22 cellular contexts compared by ENCODE assay signal in the genomic region with DNA sequence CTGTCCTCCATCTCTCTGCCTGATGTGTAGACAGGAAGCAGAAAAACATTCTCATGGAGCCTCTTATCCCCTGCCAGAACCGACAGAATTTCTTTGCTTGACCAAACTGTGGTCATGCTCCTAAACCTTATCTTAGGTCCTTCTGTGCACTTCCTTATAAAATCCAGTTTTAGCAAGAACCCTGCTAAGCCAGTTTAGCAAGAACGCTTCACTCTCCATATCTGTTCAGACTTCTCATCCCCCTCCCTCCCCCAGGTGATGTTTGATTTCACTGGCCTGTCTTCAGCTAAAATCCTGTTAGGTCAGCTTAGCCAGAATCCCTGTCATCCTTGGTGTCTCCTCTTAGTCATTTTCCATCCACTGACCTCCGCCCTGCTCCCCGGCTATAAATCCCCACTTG.
DNase-seq lines count a peak whose midpoint lies in the region; ATAC-seq, FAIRE-seq and TF ChIP-seq lines count a peak whose summit lies in the region.
"Had no signal": no experiment of that assay in that cellular context is flagged by ENCODE, and none has a peak within 500 bp of the region (broad histone marks: within the 10 kb centered on the region; RNA-seq: fewer than 3 reads in every experiment).

No MANE protein-coding gene starts in this region.

- no peak for TF ChIP-seq POLR2A in GM12891 (IDR thresholded peaks at IDR 0.05; ENCODE audit: low read depth, low read length)

- POLR2A ChIA-PET in Caco-2 (lab: Charles Lee), result no interaction called here

- no peaks in the 10 kb centered on the region for H3K9me3 ChIP-seq in Caco-2
- H3K9me3 ChIP-seq in pancreas, result no peaks in the 10 kb centered on the region
- H3K9me3 ChIP-seq: SK-N-SH had no signal

- no TSS peak for BruUV-seq in Caco-2 (replicated peaks; lab: Mats Ljungman, UMichigan)

- H3K4me1 ChIP-seq in Caco-2 (0 out of 2 replicates have a peak, but pooled peaks cover 5% of the 10 kb centered on the region), pancreas (no peaks in the 10 kb centered on the region)

- 50 to 54% methylated on average over 4 of the region's 4 CpGs for WGBS in pancreas, 2 donors

- H3K27ac Mint-ChIP-seq in Caco-2 (ENCODE audit: unreplicated experiment), result no peak overlapping the region

- CTCF ChIA-PET in Caco-2 (lab: Charles Lee), result no interaction called here

- H3K27me3 Mint-ChIP-seq in Caco-2 (ENCODE audit: insufficient read depth, unreplicated experiment), result no peaks in the 10 kb centered on the region
- H3K27me3 Mint-ChIP-seq: CD8-positive, alpha-beta memory T cell had no signal

- ATAC-seq in pancreas (peak; percentile 21 to 67 (median 42)), left colon (no peak)

- intact Hi-C loops in Caco-2 (cut with micrococcal nuclease; ENCODE audit: unreplicated experiment) (no loop called here), pancreas (cut with DNase I) (no loop called here), left colon (cut with DNase I, micrococcal nuclease) (no loop called here)

- H3K36me3 Mint-ChIP-seq in Caco-2 (ENCODE audit: insufficient read depth, unreplicated experiment), result no peaks in the 10 kb centered on the region
- H3K36me3 Mint-ChIP-seq: CD8-positive, alpha-beta memory T cell had no signal

- H3K36me3 ChIP-seq in Caco-2 (ENCODE audit: control insufficient read depth, insufficient read depth, low read length) (no peaks in the 10 kb centered on the region), pancreas (no peaks in the 10 kb centered on the region)

- no peaks in the 10 kb centered on the region for H3K9me3 Mint-ChIP-seq in Caco-2 (ENCODE audit: unreplicated experiment)

- peaks cover 8% of the 10 kb centered on the region for H3K4me1 Mint-ChIP-seq in Caco-2 (ENCODE audit: low read depth, unreplicated experiment)
- H3K4me1 Mint-ChIP-seq: CD8-positive, alpha-beta memory T cell had no signal

- no peak overlapping the region for H3K27ac ChIP-seq in pancreas
- H3K27ac ChIP-seq: C4-2B had no signal

- H3K4me3 Mint-ChIP-seq in Caco-2 (ENCODE audit: unreplicated experiment), result no peak overlapping the region
- H3K4me3 Mint-ChIP-seq: CD8-positive, alpha-beta memory T cell had no signal

- DNase-seq in Caco-2 (peak; percentile 37 to 45), LNCaP clone FGC (ENCODE audit: low read depth) (peak; percentile 54), epithelial cell of esophagus (ENCODE audit: low read depth) (peak; percentile 61), pancreas (no peak), inferior parietal cortex (ENCODE audit: extremely low spot score) (no peak), left colon (no peak), GM12891 (ENCODE audit: insufficient read length, low spot score) (no peak), NCI-H226 (no peak)
- DNase-seq: CD8-positive, alpha-beta memory T cell; EL; MM.1S; NCI-H1048; NCI-H1417 treated with DMSO at 0.1 percent for 48 hours; NCI-H187 treated with DMSO at 0.1 percent for 48 hours; NCI-H345; NCI-H524 treated with DMSO at 0.1 percent for 48 hours; RPMI8226; SHP77; SK-N-SH had no signal

- TF ChIP-seq CTCF in Caco-2 (IDR thresholded peaks at IDR 0.05; ENCODE audit: insufficient read depth in 1 of 2, low read depth in 1 of 2, low read length in 1 of 2, severe bottlenecking in 1 of 2, unreplicated experiment in 1 of 2), result no peak
- TF ChIP-seq CTCF in LNCaP clone FGC (IDR thresholded peaks at IDR 0.05; ENCODE audit: control insufficient read depth, extremely low read depth, insufficient read depth), result no peak
- no peak for TF ChIP-seq CTCF in epithelial cell of esophagus (IDR thresholded peaks at IDR 0.05; ENCODE audit: insufficient read depth, low read depth, low read length, missing control alignments)
- TF ChIP-seq CTCF in pancreas (IDR thresholded peaks at IDR 0.05), result no peak

- H3K4me3 ChIP-seq in Caco-2 (ENCODE audit: low read depth, low read length) (no peak overlapping the region), LNCaP clone FGC (ENCODE audit: low read depth, low read length) (no peak overlapping the region), epithelial cell of esophagus (ENCODE audit: low read length) (no peak overlapping the region), pancreas (no peak overlapping the region)

- H3K27me3 ChIP-seq in Caco-2 (replicated peaks; ENCODE audit: control insufficient read depth, insufficient read depth, low read length) (no peaks in the 10 kb centered on the region), pancreas (no peaks in the 10 kb centered on the region)

- FAIRE-seq in pancreas (lab: Jason Lieb, UNC) (no peak), GM12891 (lab: Jason Lieb, UNC) (no peak)
- FAIRE-seq: A204.1, H54 had no signal

TF ChIP-seq in GM12891, 5 proteins besides CTCF, POLR2A, EP300 and RAD21:
- TF ChIP-seq POLR2AphosphoS5 (IDR thresholded peaks at IDR 0.05; ENCODE audit: low read depth, low read length) (no peak), SPI1 (IDR thresholded peaks at IDR 0.05; ENCODE audit: low read depth, low read length) (no peak), TAF1 (IDR thresholded peaks at IDR 0.05; ENCODE audit: low read depth, low read length) (no peak), PAX5 (IDR thresholded peaks at IDR 0.05; ENCODE audit: insufficient read depth, low read length, severe bottlenecking) (no peak), POU2F2 (IDR thresholded peaks at IDR 0.05; ENCODE audit: low read depth, low read length) (no peak)

Comparison
In these comparisons a context has a peak if more than half of its experiments do, and no peak if none do; other contexts are left out.
1. DNase-seq: peak in Caco-2 (2 of 2), LNCaP clone FGC (single experiment) and epithelial cell of esophagus (single experiment); none in pancreas (0 of 6), inferior parietal cortex (single experiment), left colon (0 of 2), GM12891 (single experiment) and NCI-H226 (single experiment).